Comparison of ENCODE assay signal across 1 cellular context in genomic region chr1:205667909-205668643, GRCh38.
A peak's percentile ranks its signal among the peaks of the same experiment; 100 is the strongest.
TF ChIP-seq lines count a peak whose summit lies in the region.

No MANE protein-coding gene starts in this region.

TF ChIP-seq in GM12878, 131 proteins besides CTCF, POLR2A, EP300 and RAD21 (continued from another document):
- TF ChIP-seq USF1 (IDR thresholded peaks at IDR 0.05; ENCODE audit: borderline replicate concordance, extremely low read length, insufficient read depth, low read depth, low read length) (no peak), ZNF24 (IDR thresholded peaks at IDR 0.05) (no peak), PKNOX1 (IDR thresholded peaks at IDR 0.05) (no peak), ZNF274 (IDR thresholded peaks at IDR 0.05; ENCODE audit: insufficient read depth, insufficient read length) (no peak), HDGF (IDR thresholded peaks at IDR 0.05) (0 out of 2 replicates have a peak, but pooled peaks have one; percentile 15)
